11 cellular contexts compared by ENCODE assay signal in genomic region chr5:136030956-136031611, GRCh38. TPM values are rescaled to one million over a fixed set of nuclear protein-coding genes. Genes with fewer than 3 reads are reported as not detected.
DNase-seq lines count a peak whose midpoint lies in the region; ATAC-seq and TF ChIP-seq lines count a peak whose summit lies in the region.
"Had no signal": no experiment of that assay in that cellular context is flagged by ENCODE, and none has a peak within 500 bp of the region (broad histone marks: within the 10 kb centered on the region; RNA-seq: fewer than 3 reads in every experiment).

No MANE protein-coding gene starts in this region.

- no peak for DNase-seq in CD8-positive, alpha-beta memory T cell
- no peak for DNase-seq in HFF-Myc (ENCODE audit: extremely low read depth, low read depth)
- no peak for DNase-seq in mesothelial cell of epicardium (ENCODE audit: low spot score in 2 of 2, unreplicated experiment in 2 of 2)
- DNase-seq in activated naive CD8-positive, alpha-beta T cell treated with anti-CD3 and anti-CD28 coated beads, Interleukin-2, amount 50 U/mL, for 24 hours = no peak
- DNase-seq in stimulated activated CD4-positive, alpha-beta T cell treated with anti-CD3 and anti-CD28 coated beads, Interleukin-12 subunit alpha, Interleukin-12 subunit beta, amount 100 ng/mL, for 4 hours = no peak
- DNase-seq in gastrocnemius medialis = no peak
- DNase-seq in kidney glomerular epithelial cell (lab: John Stamatoyannopoulos, UW) = no peak
- DNase-seq: glutamatergic neuron, GOT3 had no signal

- no peaks in the 10 kb centered on the region for H3K9me3 Mint-ChIP-seq in CD8-positive, alpha-beta memory T cell
- H3K9me3 Mint-ChIP-seq in mesothelial cell of epicardium = no peaks in the 10 kb centered on the region
- no peaks in the 10 kb centered on the region for H3K9me3 Mint-ChIP-seq in activated naive CD8-positive, alpha-beta T cell treated with anti-CD3 and anti-CD28 coated beads, Interleukin-2, amount 50 U/mL, for 24 hours
- H3K9me3 Mint-ChIP-seq: activated naive CD4-positive, alpha-beta T cell treated with anti-CD3 and anti-CD28 coated beads, Interleukin-2, amount 50 U/mL, for 72 hours had no signal

- peak overlapping the region in 6 of 7 donors; percentile 36 to 88 (median 56) for H3K4me3 Mint-ChIP-seq in CD8-positive, alpha-beta memory T cell
- peak overlapping the region; percentile 67 for H3K4me3 Mint-ChIP-seq in mesothelial cell of epicardium
- no peak overlapping the region for H3K4me3 Mint-ChIP-seq in activated naive CD8-positive, alpha-beta T cell treated with anti-CD3 and anti-CD28 coated beads, Interleukin-2, amount 50 U/mL, for 24 hours

- no peaks in the 10 kb centered on the region for H3K27me3 ChIP-seq in CD8-positive, alpha-beta memory T cell (ENCODE audit: insufficient read depth, low read length, poor library complexity, severe bottlenecking)
- peaks cover 0 to 4% (median 0%) of the 10 kb centered on the region in 3 donors for H3K27me3 ChIP-seq in gastrocnemius medialis

- H3K27ac ChIP-seq in CD8-positive, alpha-beta memory T cell (ENCODE audit: low read depth, low read length) = no peak overlapping the region
- H3K27ac ChIP-seq in gastrocnemius medialis = peak overlapping the region in 2 of 4 donors; percentile 29 to 35

- peaks cover 4% of the 10 kb centered on the region for H3K4me1 ChIP-seq in CD8-positive, alpha-beta memory T cell (ENCODE audit: insufficient read depth, low read length)
- H3K4me1 ChIP-seq in gastrocnemius medialis = peaks cover 41 to 51% of the 10 kb centered on the region in 2 donors

- H3K9me3 ChIP-seq in CD8-positive, alpha-beta memory T cell (ENCODE audit: low read length) = no peaks in the 10 kb centered on the region
- no peaks in the 10 kb centered on the region for H3K9me3 ChIP-seq in gastrocnemius medialis

- POLR2A ChIA-PET in CD8-positive, alpha-beta memory T cell (lab: Charles Lee) = no interaction called here

- no peaks in the 10 kb centered on the region for H3K36me3 ChIP-seq in CD8-positive, alpha-beta memory T cell (ENCODE audit: insufficient read depth, low read length)
- no peaks in the 10 kb centered on the region for H3K36me3 ChIP-seq in gastrocnemius medialis

- peaks cover 5 to 11% of the 10 kb centered on the region in 2 donors for H3K27me3 Mint-ChIP-seq in CD8-positive, alpha-beta memory T cell
- peaks cover 18% of the 10 kb centered on the region for H3K27me3 Mint-ChIP-seq in mesothelial cell of epicardium (ENCODE audit: low read depth)
- peaks cover 17% of the 10 kb centered on the region for H3K27me3 Mint-ChIP-seq in activated naive CD8-positive, alpha-beta T cell treated with anti-CD3 and anti-CD28 coated beads, Interleukin-2, amount 50 U/mL, for 24 hours

- CTCF ChIA-PET in CD8-positive, alpha-beta memory T cell (lab: Charles Lee) = interaction anchor here (1.3 kb wide), 1 partner anchor 54 kb away, joined by 4 read pairs; no protein-coding TSS in a partner anchor

- peaks cover 21 to 52% (median 44%) of the 10 kb centered on the region in 3 donors for H3K4me1 Mint-ChIP-seq in CD8-positive, alpha-beta memory T cell
- peaks cover 43% of the 10 kb centered on the region for H3K4me1 Mint-ChIP-seq in mesothelial cell of epicardium
- peaks cover 3% of the 10 kb centered on the region for H3K4me1 Mint-ChIP-seq in activated naive CD8-positive, alpha-beta T cell treated with anti-CD3 and anti-CD28 coated beads, Interleukin-2, amount 50 U/mL, for 24 hours

- no peak overlapping the region for H3K4me3 ChIP-seq in CD8-positive, alpha-beta memory T cell (ENCODE audit: low read length)
- H3K4me3 ChIP-seq in HFF-Myc (replicated peaks; ENCODE audit: low read depth, low read length) (peak overlapping the region; percentile 56), gastrocnemius medialis (peak overlapping the region in 1 of 4 donors; percentile 4)

- TF ChIP-seq POLR2A in gastrocnemius medialis (IDR thresholded peaks at IDR 0.05) = no peak

- peak overlapping the region in 4 of 8 donors; percentile 36 to 85 (median 61) for H3K27ac Mint-ChIP-seq in CD8-positive, alpha-beta memory T cell
- no peak overlapping the region for H3K27ac Mint-ChIP-seq in mesothelial cell of epicardium
- H3K27ac Mint-ChIP-seq in activated naive CD8-positive, alpha-beta T cell treated with anti-CD3 and anti-CD28 coated beads, Interleukin-2, amount 50 U/mL, for 24 hours = no peak overlapping the region
- H3K27ac Mint-ChIP-seq: activated naive CD4-positive, alpha-beta T cell treated with anti-CD3 and anti-CD28 coated beads, Interleukin-2, amount 50 U/mL, for 72 hours had no signal

- TF ChIP-seq CTCF in HFF-Myc (IDR thresholded peaks at IDR 0.05; ENCODE audit: low read depth, low read length, missing control alignments) (no peak), mesothelial cell of epicardium (IDR thresholded peaks at IDR 0.05; ENCODE audit: unreplicated experiment) (no peak), gastrocnemius medialis (IDR thresholded peaks at IDR 0.05 in 4 of 5, conservative IDR thresholded peaks at IDR 0.05 in 1 of 5) (no peak)

- in situ Hi-C loops in gastrocnemius medialis (cut with MboI; ENCODE audit: low sequenced_read_pairs in 4 of 4) = no loop called here

- ATAC-seq in SK-N-SH treated with all-trans-retinoic acid at 6 μM for 48 hours = 0 out of 3 replicates have a peak, but pooled peaks have one; percentile 2
- ATAC-seq in activated naive CD8-positive, alpha-beta T cell treated with anti-CD3 and anti-CD28 coated beads, Interleukin-2, amount 50 U/mL, for 24 hours = no peak
- no peak for ATAC-seq in gastrocnemius medialis
- ATAC-seq: activated naive CD4-positive, alpha-beta T cell treated with anti-CD3 and anti-CD28 coated beads, Interleukin-2, amount 50 U/mL, for 72 hours had no signal

- H3K36me3 Mint-ChIP-seq in CD8-positive, alpha-beta memory T cell = no peaks in the 10 kb centered on the region
- peaks cover 5% of the 10 kb centered on the region for H3K36me3 Mint-ChIP-seq in mesothelial cell of epicardium
- no peaks in the 10 kb centered on the region for H3K36me3 Mint-ChIP-seq in activated naive CD8-positive, alpha-beta T cell treated with anti-CD3 and anti-CD28 coated beads, Interleukin-2, amount 50 U/mL, for 24 hours (ENCODE audit: low read depth)
- H3K36me3 Mint-ChIP-seq: activated naive CD4-positive, alpha-beta T cell treated with anti-CD3 and anti-CD28 coated beads, Interleukin-2, amount 50 U/mL, for 72 hours had no signal

- intact Hi-C loops in gastrocnemius medialis (cut with DNase I; ENCODE audit: low total_unique reads) = no loop called here

TF ChIP-seq in SK-N-SH treated with all-trans-retinoic acid at 6 μM for 48 hours, 23 proteins besides CTCF, POLR2A, EP300 and RAD21:
- TF ChIP-seq ZFP3 (CRISPR knock-in tag; IDR thresholded peaks at IDR 0.05) (no peak), ZNF8 (CRISPR knock-in tag; IDR thresholded peaks at IDR 0.05) (peak; percentile 27; the same call in 1 of the 2 replicates), ZC3H10 (CRISPR knock-in tag; IDR thresholded peaks at IDR 0.05) (no peak), SNAI2 (CRISPR knock-in tag; IDR thresholded peaks at IDR 0.05) (no peak), RARB (CRISPR knock-in tag; IDR thresholded peaks at IDR 0.05) (no peak), ZNF70 (CRISPR knock-in tag; IDR thresholded peaks at IDR 0.05) (0 out of 2 replicates have a peak, but pooled peaks have one; percentile 43), GLIS3 (CRISPR knock-in tag; IDR thresholded peaks at IDR 0.05) (no peak), TCF4 (CRISPR knock-in tag; IDR thresholded peaks at IDR 0.05; ENCODE audit: borderline replicate concordance) (peak; percentile 95; the same call in 1 of the 2 replicates), PPARA (CRISPR knock-in tag; IDR thresholded peaks at IDR 0.05; ENCODE audit: borderline replicate concordance) (peak; percentile 57; the same call in 1 of the 2 replicates)
- TF ChIP-seq, protein P1, sequence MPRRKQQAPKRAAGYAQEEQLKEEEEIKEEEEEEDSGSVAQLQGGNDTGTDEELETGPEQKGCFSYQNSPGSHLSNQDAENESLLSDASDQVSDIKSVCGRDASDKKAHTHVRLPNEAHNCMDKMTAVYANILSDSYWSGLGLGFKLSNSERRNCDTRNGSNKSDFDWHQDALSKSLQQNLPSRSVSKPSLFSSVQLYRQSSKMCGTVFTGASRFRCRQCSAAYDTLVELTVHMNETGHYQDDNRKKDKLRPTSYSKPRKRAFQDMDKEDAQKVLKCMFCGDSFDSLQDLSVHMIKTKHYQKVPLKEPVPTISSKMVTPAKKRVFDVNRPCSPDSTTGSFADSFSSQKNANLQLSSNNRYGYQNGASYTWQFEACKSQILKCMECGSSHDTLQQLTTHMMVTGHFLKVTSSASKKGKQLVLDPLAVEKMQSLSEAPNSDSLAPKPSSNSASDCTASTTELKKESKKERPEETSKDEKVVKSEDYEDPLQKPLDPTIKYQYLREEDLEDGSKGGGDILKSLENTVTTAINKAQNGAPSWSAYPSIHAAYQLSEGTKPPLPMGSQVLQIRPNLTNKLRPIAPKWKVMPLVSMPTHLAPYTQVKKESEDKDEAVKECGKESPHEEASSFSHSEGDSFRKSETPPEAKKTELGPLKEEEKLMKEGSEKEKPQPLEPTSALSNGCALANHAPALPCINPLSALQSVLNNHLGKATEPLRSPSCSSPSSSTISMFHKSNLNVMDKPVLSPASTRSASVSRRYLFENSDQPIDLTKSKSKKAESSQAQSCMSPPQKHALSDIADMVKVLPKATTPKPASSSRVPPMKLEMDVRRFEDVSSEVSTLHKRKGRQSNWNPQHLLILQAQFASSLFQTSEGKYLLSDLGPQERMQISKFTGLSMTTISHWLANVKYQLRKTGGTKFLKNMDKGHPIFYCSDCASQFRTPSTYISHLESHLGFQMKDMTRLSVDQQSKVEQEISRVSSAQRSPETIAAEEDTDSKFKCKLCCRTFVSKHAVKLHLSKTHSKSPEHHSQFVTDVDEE (CRISPR knock-in tag; IDR thresholded peaks at IDR 0.05) = peak; percentile 53; the same call in 1 of the 2 replicates
- TF ChIP-seq, protein P2, sequence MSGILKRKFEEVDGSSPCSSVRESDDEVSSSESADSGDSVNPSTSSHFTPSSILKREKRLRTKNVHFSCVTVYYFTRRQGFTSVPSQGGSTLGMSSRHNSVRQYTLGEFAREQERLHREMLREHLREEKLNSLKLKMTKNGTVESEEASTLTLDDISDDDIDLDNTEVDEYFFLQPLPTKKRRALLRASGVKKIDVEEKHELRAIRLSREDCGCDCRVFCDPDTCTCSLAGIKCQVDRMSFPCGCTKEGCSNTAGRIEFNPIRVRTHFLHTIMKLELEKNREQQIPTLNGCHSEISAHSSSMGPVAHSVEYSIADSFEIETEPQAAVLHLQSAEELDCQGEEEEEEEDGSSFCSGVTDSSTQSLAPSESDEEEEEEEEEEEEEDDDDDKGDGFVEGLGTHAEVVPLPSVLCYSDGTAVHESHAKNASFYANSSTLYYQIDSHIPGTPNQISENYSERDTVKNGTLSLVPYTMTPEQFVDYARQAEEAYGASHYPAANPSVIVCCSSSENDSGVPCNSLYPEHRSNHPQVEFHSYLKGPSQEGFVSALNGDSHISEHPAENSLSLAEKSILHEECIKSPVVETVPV (CRISPR knock-in tag; IDR thresholded peaks at IDR 0.05) = no peak

RNA-seq across cellular contexts. Expression of gene TGFBI, which starts 2.3 kb away (rescaled TPM):
- 1 to 10 TPM; 8.8 to 9.2 TPM for total RNA-seq in CD8-positive, alpha-beta memory T cell
- 4.9 TPM for polyA plus RNA-seq in CD8-positive, alpha-beta memory T cell
- 339 to 354 TPM (median 345 TPM) in 3 replicates for total RNA-seq in mesothelial cell of epicardium
- total RNA-seq in gastrocnemius medialis = 10 to 100 TPM; 38.4 to 48.0 (median 40.0) TPM
- total RNA-seq: activated naive CD4-positive, alpha-beta T cell treated with anti-CD3 and anti-CD28 coated beads, Interleukin-2, amount 50 U/mL, for 72 hours had no signal
